In genomic region chr12:70120970-70121369, GRCh38 we compare ENCODE assay signal across 21 cellular contexts.
"Had no signal": no experiment of that assay in that cellular context is flagged by ENCODE, and none has a peak within 500 bp of the region (broad histone marks: within the 10 kb centered on the region; RNA-seq: fewer than 3 reads in every experiment).

No MANE protein-coding gene starts in this region.

- H3K4me1 ChIP-seq: left ventricle myocardium inferior, prostate gland, spleen, vagina had no signal

- H3K9me3 Mint-ChIP-seq: activated CD4-positive, alpha-beta memory T cell treated with anti-CD3 and anti-CD28 coated beads for 36 hours; activated naive CD4-positive, alpha-beta T cell treated with anti-CD3 and anti-CD28 coated beads, Interleukin-2, amount 10 ng/mL, durations not matched to agents 7 days and 5 days; activated naive CD8-positive, alpha-beta T cell treated with anti-CD3 and anti-CD28 coated beads, Interleukin-2, amount 50 U/mL, for 24 hours; activated T-cell treated with anti-CD3 and anti-CD28 coated beads, Interleukin-2, amount 50 U/mL, for 72 hours; type B pancreatic cell had no signal

- H3K36me3 Mint-ChIP-seq: activated CD4-positive, alpha-beta memory T cell treated with anti-CD3 and anti-CD28 coated beads for 36 hours; activated naive CD4-positive, alpha-beta T cell treated with anti-CD3 and anti-CD28 coated beads, Interleukin-2, amount 10 ng/mL, durations not matched to agents 7 days and 5 days; type B pancreatic cell had no signal

- H3K27ac Mint-ChIP-seq: activated CD4-positive, alpha-beta memory T cell treated with anti-CD3 and anti-CD28 coated beads for 36 hours; activated naive CD4-positive, alpha-beta T cell treated with anti-CD3 and anti-CD28 coated beads, Interleukin-2, amount 10 ng/mL, durations not matched to agents 7 days and 5 days; activated naive CD8-positive, alpha-beta T cell treated with anti-CD3 and anti-CD28 coated beads, Interleukin-2, amount 50 U/mL, for 24 hours; activated T-cell treated with anti-CD3 and anti-CD28 coated beads, Interleukin-2, amount 50 U/mL, for 72 hours; nephron; type B pancreatic cell had no signal

- ATAC-seq: activated naive CD8-positive, alpha-beta T cell treated with anti-CD3 and anti-CD28 coated beads, Interleukin-2, amount 50 U/mL, for 24 hours; activated T-cell treated with anti-CD3 and anti-CD28 coated beads, Interleukin-2, amount 50 U/mL, for 72 hours had no signal

- H3K27me3 ChIP-seq: foreskin keratinocyte, neutrophil, ovary, spleen, vagina had no signal

- H3K4me1 Mint-ChIP-seq: activated naive CD4-positive, alpha-beta T cell treated with anti-CD3 and anti-CD28 coated beads, Interleukin-2, amount 10 ng/mL, durations not matched to agents 7 days and 5 days; activated naive CD8-positive, alpha-beta T cell treated with anti-CD3 and anti-CD28 coated beads, Interleukin-2, amount 50 U/mL, for 24 hours; nephron had no signal

- H3K9me3 ChIP-seq: left ventricle myocardium inferior, neutrophil, ovary, prostate gland, spleen, thoracic aorta, vagina had no signal

- H3K27ac ChIP-seq: foreskin keratinocyte, left ventricle myocardium inferior, neutrophil, ovary, prostate gland, spleen, thoracic aorta, vagina had no signal

- H3K36me3 ChIP-seq: left ventricle myocardium inferior, neutrophil, ovary, prostate gland, spleen, thoracic aorta, vagina had no signal

- H3K4me3 ChIP-seq: left ventricle myocardium inferior, ovary, prostate gland, spleen, thoracic aorta, vagina had no signal

- DNase-seq: activated CD4-positive, alpha-beta memory T cell treated with anti-CD3 and anti-CD28 coated beads for 36 hours; activated CD4-positive, alpha-beta T cell treated with anti-CD3 and anti-CD28 coated beads for 48 hours; activated effector memory CD4-positive, alpha-beta T cell treated with anti-CD3 and anti-CD28 coated beads, Interleukin-2, amount 50 U/mL, for 16 hours; activated naive CD4-positive, alpha-beta T cell treated with anti-CD3 and anti-CD28 coated beads, Interleukin-2, amount 10 ng/mL, durations not matched to agents 7 days and 5 days; activated naive CD8-positive, alpha-beta T cell treated with anti-CD3 and anti-CD28 coated beads, Interleukin-2, amount 50 U/mL, for 24 hours; activated T-cell treated with anti-CD3 and anti-CD28 coated beads, Interleukin-2, amount 50 U/mL, for 72 hours; hippocampal formation; left ventricle myocardium inferior; midbrain; ovary; spleen; stimulated activated CD4-positive, alpha-beta T cell treated with anti-CD3 and anti-CD28 coated beads, Interleukin-4, amount 100 ng/mL, for 1 hour; stimulated activated naive CD4-positive, alpha-beta T cell; T1000 had no signal

- H3K27me3 Mint-ChIP-seq: activated CD4-positive, alpha-beta memory T cell treated with anti-CD3 and anti-CD28 coated beads for 36 hours; activated naive CD4-positive, alpha-beta T cell treated with anti-CD3 and anti-CD28 coated beads, Interleukin-2, amount 10 ng/mL, durations not matched to agents 7 days and 5 days; activated naive CD8-positive, alpha-beta T cell treated with anti-CD3 and anti-CD28 coated beads, Interleukin-2, amount 50 U/mL, for 24 hours; type B pancreatic cell had no signal

- H3K4me3 Mint-ChIP-seq: activated CD4-positive, alpha-beta memory T cell treated with anti-CD3 and anti-CD28 coated beads for 36 hours; activated naive CD4-positive, alpha-beta T cell treated with anti-CD3 and anti-CD28 coated beads, Interleukin-2, amount 10 ng/mL, durations not matched to agents 7 days and 5 days; activated naive CD8-positive, alpha-beta T cell treated with anti-CD3 and anti-CD28 coated beads, Interleukin-2, amount 50 U/mL, for 24 hours; activated T-cell treated with anti-CD3 and anti-CD28 coated beads, Interleukin-2, amount 50 U/mL, for 72 hours; nephron; type B pancreatic cell had no signal
